Comparison of ENCODE assay signal across 31 cellular contexts in the genomic region with DNA sequence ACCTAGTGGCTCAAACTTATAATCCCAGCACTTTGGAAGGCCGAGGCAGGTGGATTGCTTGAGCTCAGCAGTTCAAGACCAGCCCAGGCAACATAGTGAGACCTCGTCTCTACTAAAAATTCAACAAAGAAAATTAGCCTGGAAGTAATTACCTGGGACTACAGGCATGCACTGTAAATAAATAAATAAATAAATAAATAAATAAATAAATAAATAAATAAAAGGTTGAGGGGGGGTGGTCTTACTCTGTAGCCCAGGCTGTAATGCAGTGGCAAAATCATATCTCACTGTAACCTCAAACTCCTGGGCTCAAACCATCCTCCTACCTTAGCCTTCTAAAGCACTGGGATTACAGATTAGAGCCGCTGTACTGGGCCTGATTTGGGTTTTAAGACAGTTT.
"Had no signal": no experiment of that assay in that cellular context is flagged by ENCODE, and none has a peak within 500 bp of the region (broad histone marks: within the 10 kb centered on the region; RNA-seq: fewer than 3 reads in every experiment).

No MANE protein-coding gene starts in this region.

- ATAC-seq: activated CD4-positive, alpha-beta T cell treated with anti-CD3 and anti-CD28 coated beads for 36 hours; activated CD8-positive, alpha-beta memory T cell treated with anti-CD3 and anti-CD28 coated beads, Interleukin-2, amount 10 ng/mL, durations not matched to agents 7 days and 5 days; activated CD8-positive, alpha-beta T cell treated with anti-CD3 and anti-CD28 coated beads, Interleukin-2, amount 10 ng/mL, durations not matched to agents 7 days and 5 days; activated naive CD8-positive, alpha-beta T cell treated with anti-CD3 and anti-CD28 coated beads, Interleukin-2, amount 50 U/mL, for 24 hours; body of pancreas; effector memory CD8-positive, alpha-beta T cell; gastroesophageal sphincter had no signal

- H3K9me3 ChIP-seq: adrenal gland, body of pancreas, esophagus muscularis mucosa, gastroesophageal sphincter had no signal

- H3K9me3 Mint-ChIP-seq: activated naive CD4-positive, alpha-beta T cell treated with anti-CD3 and anti-CD28 coated beads, Interleukin-2, amount 50 U/mL, for 24 hours had no signal

- H3K4me3 ChIP-seq: adrenal gland, body of pancreas, esophagus muscularis mucosa, gastroesophageal sphincter had no signal

- H3K27ac Mint-ChIP-seq: activated CD4-positive, alpha-beta memory T cell treated with anti-CD3 and anti-CD28 coated beads for 36 hours; activated CD4-positive, alpha-beta T cell treated with anti-CD3 and anti-CD28 coated beads for 36 hours; activated CD4-positive, alpha-beta T cell treated with anti-CD3 and anti-CD28 coated beads, Interleukin-2, amount 10 ng/mL, durations not matched to agents 24 days and 14 days; activated CD8-positive, alpha-beta memory T cell treated with anti-CD3 and anti-CD28 coated beads, Interleukin-2, amount 10 ng/mL, durations not matched to agents 7 days and 5 days; activated CD8-positive, alpha-beta T cell treated with anti-CD3 and anti-CD28 coated beads, Interleukin-2, amount 10 ng/mL, durations not matched to agents 7 days and 5 days; activated naive CD4-positive, alpha-beta T cell treated with anti-CD3 and anti-CD28 coated beads for 36 hours; activated naive CD4-positive, alpha-beta T cell treated with anti-CD3 and anti-CD28 coated beads, Interleukin-2, amount 50 U/mL, for 24 hours; activated naive CD8-positive, alpha-beta T cell treated with anti-CD3 and anti-CD28 coated beads for 36 hours; activated naive CD8-positive, alpha-beta T cell treated with anti-CD3 and anti-CD28 coated beads, Interleukin-2, amount 50 U/mL, for 24 hours; activated T-helper 1 cell treated with anti-CD3 and anti-CD28 coated beads, Interleukin-12 subunit alpha, Interleukin-12 subunit beta, Interleukin-2, Interleukin-4 antibody, amounts not matched to agents 30 ng/mL and 10 ng/mL and 1 ng/mL, durations not matched to agents 14 hours and 24 hours and 36 hours; activated T-helper 2 cell treated with anti-CD3 and anti-CD28 coated beads, Interferon-gamma antibody, Interleukin-2, Interleukin-4, amounts not matched to agents 10 μg/mL and 5 μg/mL and 100 μg/mL, durations not matched to agents 14 hours and 24 hours and 36 hours; effector memory CD8-positive, alpha-beta T cell had no signal

- H3K4me1 Mint-ChIP-seq: activated CD8-positive, alpha-beta memory T cell treated with anti-CD3 and anti-CD28 coated beads, Interleukin-2, amount 10 ng/mL, durations not matched to agents 7 days and 5 days had no signal

- H3K36me3 ChIP-seq: adrenal gland, esophagus muscularis mucosa, gastroesophageal sphincter had no signal

- H3K27ac ChIP-seq: body of pancreas had no signal

- H3K27me3 Mint-ChIP-seq: activated CD4-positive, alpha-beta memory T cell treated with anti-CD3 and anti-CD28 coated beads for 36 hours; activated CD4-positive, alpha-beta T cell treated with anti-CD3 and anti-CD28 coated beads for 36 hours; activated CD4-positive, alpha-beta T cell treated with anti-CD3 and anti-CD28 coated beads, Interleukin-2, amount 10 ng/mL, durations not matched to agents 24 days and 14 days; activated CD8-positive, alpha-beta memory T cell treated with anti-CD3 and anti-CD28 coated beads, Interleukin-2, amount 10 ng/mL, durations not matched to agents 7 days and 5 days; activated naive CD4-positive, alpha-beta T cell treated with anti-CD3 and anti-CD28 coated beads, Interleukin-2, amount 50 U/mL, for 24 hours; activated naive CD8-positive, alpha-beta T cell treated with anti-CD3 and anti-CD28 coated beads for 36 hours; activated naive CD8-positive, alpha-beta T cell treated with anti-CD3 and anti-CD28 coated beads, Interleukin-2, amount 50 U/mL, for 24 hours; effector memory CD8-positive, alpha-beta T cell had no signal

- H3K4me3 Mint-ChIP-seq: activated CD4-positive, alpha-beta memory T cell treated with anti-CD3 and anti-CD28 coated beads for 36 hours; activated CD4-positive, alpha-beta T cell treated with anti-CD3 and anti-CD28 coated beads for 36 hours; activated CD4-positive, alpha-beta T cell treated with anti-CD3 and anti-CD28 coated beads, Interleukin-2, amount 10 ng/mL, durations not matched to agents 24 days and 14 days; activated CD8-positive, alpha-beta memory T cell treated with anti-CD3 and anti-CD28 coated beads, Interleukin-2, amount 10 ng/mL, durations not matched to agents 7 days and 5 days; activated CD8-positive, alpha-beta T cell treated with anti-CD3 and anti-CD28 coated beads, Interleukin-2, amount 10 ng/mL, durations not matched to agents 7 days and 5 days; activated naive CD4-positive, alpha-beta T cell treated with anti-CD3 and anti-CD28 coated beads for 36 hours; activated naive CD4-positive, alpha-beta T cell treated with anti-CD3 and anti-CD28 coated beads, Interleukin-2, amount 50 U/mL, for 24 hours; activated naive CD8-positive, alpha-beta T cell treated with anti-CD3 and anti-CD28 coated beads for 36 hours; activated naive CD8-positive, alpha-beta T cell treated with anti-CD3 and anti-CD28 coated beads, Interleukin-2, amount 50 U/mL, for 24 hours; activated T-helper 1 cell treated with anti-CD3 and anti-CD28 coated beads, Interleukin-12 subunit alpha, Interleukin-12 subunit beta, Interleukin-2, Interleukin-4 antibody, amounts not matched to agents 30 ng/mL and 10 ng/mL and 1 ng/mL, durations not matched to agents 14 hours and 24 hours and 36 hours; effector memory CD8-positive, alpha-beta T cell had no signal

- H3K27me3 ChIP-seq: adrenal gland, body of pancreas, esophagus muscularis mucosa, gastroesophageal sphincter had no signal

- DNase-seq: activated CD4-positive, alpha-beta memory T cell treated with anti-CD3 and anti-CD28 coated beads for 36 hours; activated CD4-positive, alpha-beta T cell treated with anti-CD3 and anti-CD28 coated beads for 36 hours; activated CD4-positive, alpha-beta T cell treated with anti-CD3 and anti-CD28 coated beads, Interleukin-2, amount 10 ng/mL, durations not matched to agents 24 days and 14 days; activated CD4-positive, CD25-positive, alpha-beta regulatory T cell; activated CD4-positive, CD25-positive, alpha-beta regulatory T cell treated with anti-CD3 and anti-CD28 coated beads, Interleukin-2, amount 50 U/mL, for 72 hours; activated CD8-positive, alpha-beta memory T cell treated with anti-CD3 and anti-CD28 coated beads, Interleukin-2, amount 10 ng/mL, durations not matched to agents 7 days and 5 days; activated CD8-positive, alpha-beta memory T cell treated with anti-CD3 and anti-CD28 coated beads, Interleukin-2, amount 50 U/mL, for 4 hours; activated CD8-positive, alpha-beta T cell treated with anti-CD3 and anti-CD28 coated beads, Interleukin-2, amount 10 ng/mL, durations not matched to agents 7 days and 5 days; activated effector memory CD4-positive, alpha-beta T cell treated with anti-CD3 and anti-CD28 coated beads, Interleukin-2, amount 50 U/mL, for 16 hours; activated naive CD4-positive, alpha-beta T cell treated with anti-CD3 and anti-CD28 coated beads for 36 hours; activated naive CD8-positive, alpha-beta T cell treated with anti-CD3 and anti-CD28 coated beads for 36 hours; activated naive CD8-positive, alpha-beta T cell treated with anti-CD3 and anti-CD28 coated beads, Interleukin-2, amount 50 U/mL, for 24 hours; activated T-cell treated with anti-CD3 and anti-CD28 coated beads, Interleukin-2, amount 50 U/mL, for 1 hour; activated T-cell treated with anti-CD3 and anti-CD28 coated beads, Interleukin-2, amount 50 U/mL, for 48 hours; adrenal gland; amygdala; aorta; body of pancreas; caudate nucleus; cortex of kidney; dermis blood vessel endothelial cell; effector CD4-positive, alpha-beta T cell; effector memory CD8-positive, alpha-beta T cell; erythroblast; foreskin melanocyte; T-helper 2 cell had no signal

- H3K4me1 ChIP-seq: body of pancreas had no signal
